In the genomic region with DNA sequence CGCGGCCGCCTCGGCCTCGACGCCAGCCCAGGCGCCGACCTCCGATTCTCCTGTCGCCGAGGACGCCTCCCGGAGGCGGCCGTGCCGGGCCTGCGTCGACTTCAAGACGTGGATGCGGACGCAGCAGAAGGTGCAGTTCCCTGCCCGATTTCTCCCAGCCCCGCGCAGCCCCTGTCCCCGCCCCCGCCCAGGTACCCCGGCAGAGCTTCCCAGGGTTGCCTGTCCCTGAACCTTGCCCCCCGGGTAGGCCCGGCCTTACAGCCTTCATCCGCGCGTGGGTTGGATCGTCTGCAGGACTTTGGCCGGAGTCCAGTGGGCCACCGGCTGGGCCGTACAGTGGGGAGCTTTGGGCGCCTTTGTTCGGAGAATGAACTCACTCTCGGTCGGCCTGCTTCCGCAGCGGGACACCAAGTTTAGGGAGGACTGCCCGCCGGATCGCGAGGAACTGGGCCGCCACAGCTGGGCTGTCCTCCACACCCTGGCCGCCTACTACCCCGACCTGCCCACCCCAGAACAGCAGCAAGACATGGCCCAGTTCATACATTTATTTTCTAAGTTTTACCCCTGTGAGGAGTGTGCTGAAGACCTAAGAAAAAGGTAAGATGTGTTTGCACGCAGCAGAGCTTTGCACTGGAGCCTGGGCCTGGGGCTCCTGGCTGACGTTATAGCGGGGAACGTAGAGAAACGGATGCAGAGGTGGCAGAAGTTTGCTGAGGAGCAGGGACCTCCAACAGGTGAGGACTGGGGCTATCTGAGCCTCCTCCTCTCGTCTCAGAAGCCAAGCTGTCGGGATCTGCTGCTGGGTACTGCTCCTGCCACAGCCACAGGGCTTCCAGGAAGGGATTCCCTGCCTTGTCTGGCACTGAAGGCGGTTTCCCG, we compare ENCODE assay signal across 9 cellular contexts. TPM values are rescaled to one million over a fixed set of nuclear protein-coding genes. Genes with fewer than 3 reads are reported as not detected.
DNase-seq lines count a peak whose midpoint lies in the region; ATAC-seq and TF ChIP-seq lines count a peak whose summit lies in the region.
"Had no signal": no experiment of that assay in that cellular context is flagged by ENCODE, and none has a peak within 500 bp of the region (broad histone marks: within the 10 kb centered on the region; RNA-seq: fewer than 3 reads in every experiment).

No MANE protein-coding gene starts in this region.

- peak overlapping the region; percentile 56 for H3K27ac Mint-ChIP-seq in CD4-positive, alpha-beta T cell
- H3K27ac Mint-ChIP-seq in osteocyte (ENCODE audit: unreplicated experiment) = no peak overlapping the region

- H3K4me1 Mint-ChIP-seq in CD4-positive, alpha-beta T cell (ENCODE audit: low read depth) = peaks cover 30% of the 10 kb centered on the region
- H3K4me1 Mint-ChIP-seq in osteocyte (ENCODE audit: unreplicated experiment) = peaks cover 14% of the 10 kb centered on the region

- H3K9me3 ChIP-seq in CD4-positive, alpha-beta T cell (ENCODE audit: control insufficient read depth, low read length) = no peaks in the 10 kb centered on the region
- H3K9me3 ChIP-seq in SJSA1 (replicated peaks) = no peaks in the 10 kb centered on the region
- H3K9me3 ChIP-seq in esophagus squamous epithelium = no peaks in the 10 kb centered on the region

- 22% methylated on average over 13 of the region's 58 CpGs; no CpG with 5 or more reads in 1 of the 2 donors for WGBS in esophagus squamous epithelium, 2 donors

- H3K27me3 ChIP-seq in CD4-positive, alpha-beta T cell (ENCODE audit: control insufficient read depth, insufficient read depth, low read length) = peaks cover 33% of the 10 kb centered on the region
- peaks cover 29% of the 10 kb centered on the region for H3K27me3 ChIP-seq in SJSA1 (replicated peaks)
- H3K27me3 ChIP-seq in esophagus squamous epithelium = peaks cover 4 to 65% (median 19%) of the 10 kb centered on the region in 4 donors

- peaks cover 50% of the 10 kb centered on the region for H3K27me3 Mint-ChIP-seq in CD4-positive, alpha-beta T cell
- peaks cover 19% of the 10 kb centered on the region for H3K27me3 Mint-ChIP-seq in osteocyte (ENCODE audit: unreplicated experiment)

- peak overlapping the region; percentile 94 for H3K4me3 ChIP-seq in SJSA1
- H3K4me3 ChIP-seq in esophagus squamous epithelium = peak overlapping the region; percentile 66 to 86 (median 84)

- H3K36me3 Mint-ChIP-seq in CD4-positive, alpha-beta T cell (ENCODE audit: low read depth) = peaks cover 20% of the 10 kb centered on the region
- H3K36me3 Mint-ChIP-seq in osteocyte (ENCODE audit: unreplicated experiment) = peaks cover 9% of the 10 kb centered on the region

- TF ChIP-seq CTCF in CD4-positive, alpha-beta T cell (IDR thresholded peaks at IDR 0.05) = no peak
- no peak for TF ChIP-seq CTCF in esophagus squamous epithelium (IDR thresholded peaks at IDR 0.05)
- TF ChIP-seq CTCF in osteocyte (IDR thresholded peaks at IDR 0.05) = no peak

- ATAC-seq in CD4-positive, alpha-beta T cell (ENCODE audit: poor library complexity) = peak; percentile 48
- ATAC-seq in GM21737 (IDR thresholded peaks at IDR 0.05; ENCODE audit: unreplicated experiment) (peak; percentile 7), GM18870 (IDR thresholded peaks at IDR 0.05; ENCODE audit: unreplicated experiment) (no peak)

- no peaks in the 10 kb centered on the region for H3K9me3 Mint-ChIP-seq in CD4-positive, alpha-beta T cell
- no peaks in the 10 kb centered on the region for H3K9me3 Mint-ChIP-seq in osteocyte (ENCODE audit: unreplicated experiment)

- peak overlapping the region; percentile 87 for H3K4me3 Mint-ChIP-seq in CD4-positive, alpha-beta T cell
- peak overlapping the region; percentile 80 for H3K4me3 Mint-ChIP-seq in osteocyte (ENCODE audit: unreplicated experiment)

- H3K36me3 ChIP-seq in SJSA1 = peaks cover 32% of the 10 kb centered on the region
- H3K36me3 ChIP-seq in esophagus squamous epithelium = peaks cover 0 to 19% (median 3%) of the 10 kb centered on the region in 3 donors

- H3K27ac ChIP-seq in CD4-positive, alpha-beta T cell (ENCODE audit: low read depth, low read length) = no peak overlapping the region
- H3K27ac ChIP-seq in SJSA1 (peak overlapping the region; percentile 44; the same call in 1 of the 2 replicates), esophagus squamous epithelium (peak overlapping the region; percentile 64 to 87 (median 76))

- CTCF ChIA-PET in CD4-positive, alpha-beta T cell (lab: Charles Lee) = interaction anchor here (2.1 kb wide), 1 partner anchor 20 kb away, joined by 8 read pairs; no protein-coding TSS in a partner anchor

- POLR2A ChIA-PET in CD4-positive, alpha-beta T cell (lab: Charles Lee) = interaction anchor here (0.6 to 6.8 kb wide), 10 partner anchors 8 to 171 kb away, joined by 3 to 62 read pairs (median 4); partner anchors contain the start of genes PKD1, RPS2, TBL3 and TRAF7

- intact Hi-C loops in CD4-positive, alpha-beta T cell (cut with DNase I, micrococcal nuclease) = no loop called here
- intact Hi-C loops in esophagus squamous epithelium (cut with DNase I) = no loop called here

- no peak for TF ChIP-seq POLR2A in esophagus squamous epithelium (IDR thresholded peaks at IDR 0.05)

- no peak for DNase-seq in CD4-positive, alpha-beta T cell
- DNase-seq in SJSA1 (ENCODE audit: low read depth in 1 of 2, low spot score in 2 of 2) = no peak
- DNase-seq in esophagus squamous epithelium (lab: John Stamatoyannopoulos, UW) = no peak
- no peak for DNase-seq in osteocyte (ENCODE audit: extremely low spot score, unreplicated experiment)
- no peak for DNase-seq in H4 (ENCODE audit: low spot score)
- DNase-seq in activated CD4-positive, alpha-beta T cell treated with anti-CD3 and anti-CD28 coated beads for 48 hours = no peak

- H3K4me1 ChIP-seq in SJSA1 (replicated peaks) = peaks cover 19% of the 10 kb centered on the region
- peaks cover 35 to 78% (median 35%) of the 10 kb centered on the region in 3 donors for H3K4me1 ChIP-seq in esophagus squamous epithelium

RNA-seq across cellular contexts. Expression of gene GFER, which starts 0.6 kb away (rescaled TPM):
- 10 to 100 TPM; 14.5 TPM for total RNA-seq in CD4-positive, alpha-beta T cell
- total RNA-seq in SJSA1 (2014; rRNA removed; shearing (Covaris generic)) = 26.9 and 31.8 TPM in 2 replicates
- total RNA-seq in esophagus squamous epithelium (10 to 100 TPM in 2 of 4 donors, 1 to 10 TPM in 2; 5.6 to 30.4 (median 13.6) TPM), osteocyte (21.2 and 24.7 TPM in 2 replicates)
- total RNA-seq in H4 (2014; rRNA removed; shearing (Covaris generic)) = 13.4 and 15.1 TPM in 2 replicates

RNA-seq across cellular contexts. Expression of gene NOXO1, which starts 3.3 kb away (rescaled TPM):
- under 1 TPM; 0.56 to 0.99 TPM for total RNA-seq in CD4-positive, alpha-beta T cell
- total RNA-seq in SJSA1 (2014; rRNA removed; shearing (Covaris generic)) = 0.16 TPM in 1 of 2 replicates, not detected in the other
- 1 to 10 TPM in 2 of 4 donors, under 1 TPM in 2; 0.38 to 4.2 (median 1.8) TPM for total RNA-seq in esophagus squamous epithelium
- 0.54 and 0.91 TPM in 2 replicates for total RNA-seq in osteocyte
- not detected in 2 replicates for total RNA-seq in H4 (2014; rRNA removed; shearing (Covaris generic))

RNA-seq across cellular contexts. Expression of gene SYNGR3, which starts 5.2 kb away (rescaled TPM):
- total RNA-seq in CD4-positive, alpha-beta T cell = 1 to 10 TPM; 3.8 to 3.9 TPM
- total RNA-seq in SJSA1 (2014; rRNA removed; shearing (Covaris generic)) = 1.8 and 7.3 TPM in 2 replicates
- total RNA-seq in esophagus squamous epithelium = 1 to 10 TPM in 2 of 4 donors, under 1 TPM in 1, not detected in 1; 0.38 to 1.0 (median 1.0) TPM
- total RNA-seq in osteocyte = 0.57 and 0.91 TPM in 2 replicates
- 3.4 and 7.7 TPM in 2 replicates for total RNA-seq in H4 (2014; rRNA removed; shearing (Covaris generic))

RNA-seq across cellular contexts. Expression of gene TBL3, which starts 12.7 kb away (rescaled TPM):
- 10 to 100 TPM; 12.7 to 15.5 TPM for total RNA-seq in CD4-positive, alpha-beta T cell
- 68.0 and 156 TPM in 2 replicates for total RNA-seq in SJSA1 (2014; rRNA removed; shearing (Covaris generic))
- 10 to 100 TPM; 32.7 to 48.2 (median 36.7) TPM for total RNA-seq in esophagus squamous epithelium
- 29.9 and 32.0 TPM in 2 replicates for total RNA-seq in osteocyte
- total RNA-seq in H4 (2014; rRNA removed; shearing (Covaris generic)) = 50.8 and 55.9 TPM in 2 replicates

RNA-seq across cellular contexts. Expression of gene RNF151, which starts 17.9 kb away (rescaled TPM):
- total RNA-seq in CD4-positive, alpha-beta T cell = not detected
- not detected in 2 replicates for total RNA-seq in SJSA1 (2014; rRNA removed; shearing (Covaris generic))
- total RNA-seq in esophagus squamous epithelium (not detected), osteocyte (0.46 TPM in 1 of 2 replicates, not detected in the other)
- total RNA-seq in H4 (2014; rRNA removed; shearing (Covaris generic)) = not detected in 2 replicates
- total RNA-seq: LHCN-M2 had no signal
